1 cellular context compared by ENCODE assay signal in genomic region chr11:107679255-107680024, GRCh38.
TF ChIP-seq lines count a peak whose summit lies in the region.

No MANE protein-coding gene starts in this region.

TF ChIP-seq in GM12878, 131 proteins besides CTCF, POLR2A, EP300 and RAD21 (continued from another document and continues in another):
- TF ChIP-seq IRF5 (IDR thresholded peaks at IDR 0.05; ENCODE audit: borderline replicate concordance) (no peak), RUNX3 (IDR thresholded peaks at IDR 0.05; ENCODE audit: low read length) (no peak), ZNF217 (IDR thresholded peaks at IDR 0.05) (no peak; the same call in 1 of the 2 replicates), HDAC2 (IDR thresholded peaks at IDR 0.05) (no peak), ELK1 (IDR thresholded peaks at IDR 0.05; ENCODE audit: low read depth, low read length) (no peak), CBX5 (IDR thresholded peaks at IDR 0.05; ENCODE audit: low read depth) (no peak), MAX (IDR thresholded peaks at IDR 0.05; ENCODE audit: low read depth, low read length) (no peak), E2F4 (IDR thresholded peaks at IDR 0.05; ENCODE audit: low read depth, low read length) (no peak), SP1 (IDR thresholded peaks at IDR 0.05; ENCODE audit: low read depth, low read length) (no peak), E2F8 (IDR thresholded peaks at IDR 0.05; ENCODE audit: low read depth, partially characterized antibody) (no peak), NFYA (IDR thresholded peaks at IDR 0.05; ENCODE audit: borderline replicate concordance, low read depth, low read length) (no peak), RFX5 (IDR thresholded peaks at IDR 0.05; ENCODE audit: low read depth, low read length) (no peak), RBBP5 (conservative IDR thresholded peaks at IDR 0.05) (no peak), NRF1 (conservative IDR thresholded peaks at IDR 0.05; ENCODE audit: low read depth, low read length) (no peak), BMI1 (IDR thresholded peaks at IDR 0.05; ENCODE audit: borderline replicate concordance) (peak; percentile 94), ATF7 (IDR thresholded peaks at IDR 0.05; ENCODE audit: low read depth) (peak; percentile 96), HDGF (IDR thresholded peaks at IDR 0.05) (peak; percentile 50; the same call in 1 of the 2 replicates), ZNF274 (IDR thresholded peaks at IDR 0.05; ENCODE audit: insufficient read depth, insufficient read length) (no peak), STAT3 (IDR thresholded peaks at IDR 0.05; ENCODE audit: low read depth, low read length) (no peak), PBX3 (IDR thresholded peaks at IDR 0.05; ENCODE audit: insufficient replicate concordance, low read depth, low read length) (no peak), RAD51 (IDR thresholded peaks at IDR 0.05) (peak; percentile 45), MEF2B (IDR thresholded peaks at IDR 0.05; ENCODE audit: partially characterized antibody, poor library complexity, severe bottlenecking) (peak; percentile 70), EED (IDR thresholded peaks at IDR 0.05; ENCODE audit: low read depth) (no peak), SIN3A (IDR thresholded peaks at IDR 0.05; ENCODE audit: low read depth, low read length) (no peak), SREBF1 (IDR thresholded peaks at IDR 0.05; ENCODE audit: low read length) (no peak), ZZZ3 (IDR thresholded peaks at IDR 0.05; ENCODE audit: control insufficient read depth, insufficient read length, low read depth) (no peak), CHD4 (IDR thresholded peaks at IDR 0.05) (no peak), NR2C2 (IDR thresholded peaks at IDR 0.05; ENCODE audit: borderline replicate concordance, control insufficient read depth, insufficient read length, low read depth) (no peak), ZSCAN29 (IDR thresholded peaks at IDR 0.05) (0 out of 2 replicates have a peak, but pooled peaks have one; percentile 56), MEF2A (IDR thresholded peaks at IDR 0.05; ENCODE audit: insufficient read depth, low read depth, low read length) (no peak), E4F1 (IDR thresholded peaks at IDR 0.05; ENCODE audit: borderline replicate concordance, partially characterized antibody) (no peak), NR2F1 (conservative IDR thresholded peaks at IDR 0.05) (peak; percentile 97), ASH2L (IDR thresholded peaks at IDR 0.05; ENCODE audit: borderline replicate concordance, low read depth) (no peak), ZNF384 (IDR thresholded peaks at IDR 0.05; ENCODE audit: borderline replicate concordance, low read depth, low read length) (no peak), SRF (IDR thresholded peaks at IDR 0.05; ENCODE audit: low read depth in 2 of 2, low read length in 2 of 2) (no peak), NFIC (IDR thresholded peaks at IDR 0.05; ENCODE audit: low read depth, low read length) (no peak), IRF4 (IDR thresholded peaks at IDR 0.05; ENCODE audit: low read depth, low read length) (no peak), PRDM15 (CRISPR knock-in tag; IDR thresholded peaks at IDR 0.05) (0 out of 2 replicates have a peak, but pooled peaks have one; percentile 48), SMARCA5 (IDR thresholded peaks at IDR 0.05) (peak; percentile 47; the same call in 1 of the 2 replicates), GATAD2B (conservative IDR thresholded peaks at IDR 0.05; ENCODE audit: low read depth) (peak; percentile 75), RCOR1 (conservative IDR thresholded peaks at IDR 0.05; ENCODE audit: low read depth, low read length) (no peak), POLR2AphosphoS2 (IDR thresholded peaks at IDR 0.05; ENCODE audit: low read depth, low read length) (no peak), TCF7 (IDR thresholded peaks at IDR 0.05; ENCODE audit: borderline replicate concordance) (no peak), BCLAF1 (IDR thresholded peaks at IDR 0.05) (no peak), PAX5 (IDR thresholded peaks at IDR 0.05; ENCODE audit: borderline replicate concordance, low read depth, low read length) (no peak), SIX5 (IDR thresholded peaks at IDR 0.05; ENCODE audit: low read depth, low read length, severe bottlenecking) (no peak), BCL11A (IDR thresholded peaks at IDR 0.05; ENCODE audit: low read depth, low read length) (peak; percentile 89; the same call in 1 of the 2 replicates), TARDBP (IDR thresholded peaks at IDR 0.05; ENCODE audit: borderline replicate concordance) (no peak), HDAC6 (IDR thresholded peaks at IDR 0.05; ENCODE audit: unreplicated experiment) (no peak), TAF1 (IDR thresholded peaks at IDR 0.05; ENCODE audit: borderline replicate concordance, low read depth, low read length) (no peak), POLR2AphosphoS5 (IDR thresholded peaks at IDR 0.05; ENCODE audit: low read length) (no peak), SPI1 (IDR thresholded peaks at IDR 0.05; ENCODE audit: borderline replicate concordance, insufficient read depth, low read depth, low read length) (no peak), HCFC1 (IDR thresholded peaks at IDR 0.05; ENCODE audit: low read length) (no peak)
